Comparison of ENCODE assay signal across 10 cellular contexts in genomic region chr10:83991986-83992753, GRCh38.
DNase-seq lines count a peak whose midpoint lies in the region; ATAC-seq and TF ChIP-seq lines count a peak whose summit lies in the region.
"Had no signal": no experiment of that assay in that cellular context is flagged by ENCODE, and none has a peak within 500 bp of the region (broad histone marks: within the 10 kb centered on the region; RNA-seq: fewer than 3 reads in every experiment).

No MANE protein-coding gene starts in this region.

- H3K4me3 ChIP-seq in OCI-LY3 (ENCODE audit: low read length): no peak overlapping the region
- no peak overlapping the region for H3K4me3 ChIP-seq in iPS DF 6.9 (ENCODE audit: low read length)
- H3K4me3 ChIP-seq in right cardiac atrium (ENCODE audit: low read length): no peak overlapping the region
- H3K4me3 ChIP-seq: skin epidermis had no signal

- no peak overlapping the region for H3K27ac ChIP-seq in OCI-LY3 (ENCODE audit: low read length)
- H3K27ac ChIP-seq in iPS DF 6.9 (ENCODE audit: low read length): no peak overlapping the region
- H3K27ac ChIP-seq in right cardiac atrium (ENCODE audit: low read length): no peak overlapping the region
- H3K27ac ChIP-seq: skin epidermis had no signal

- H3K9me3 ChIP-seq in OCI-LY3 (ENCODE audit: insufficient read depth, low read length) (no peaks in the 10 kb centered on the region), iPS DF 6.9 (ENCODE audit: control insufficient read depth, insufficient read depth, low read length) (no peaks in the 10 kb centered on the region), right cardiac atrium (ENCODE audit: control insufficient read depth, low read length) (no peaks in the 10 kb centered on the region)

- H3K4me1 Mint-ChIP-seq in activated T-cell treated with anti-CD3 and anti-CD28 coated beads, Interleukin-2, amount 50 U/mL, for 24 hours (ENCODE audit: low read depth): no peaks in the 10 kb centered on the region

- no peaks in the 10 kb centered on the region for H3K36me3 Mint-ChIP-seq in activated T-cell treated with anti-CD3 and anti-CD28 coated beads, Interleukin-2, amount 50 U/mL, for 24 hours (ENCODE audit: low read depth)
- H3K36me3 Mint-ChIP-seq: activated naive CD8-positive, alpha-beta T cell had no signal

- no peak overlapping the region for H2AFZ ChIP-seq in OCI-LY3 (ENCODE audit: low read depth, low read length)

- H3K36me3 ChIP-seq in OCI-LY3 (replicated peaks; ENCODE audit: low read depth, low read length) (no peaks in the 10 kb centered on the region), iPS DF 6.9 (ENCODE audit: control insufficient read depth, insufficient read depth, low read length) (no peaks in the 10 kb centered on the region)

- ATAC-seq in HG02798 (IDR thresholded peaks at IDR 0.05; ENCODE audit: poor library complexity, unreplicated experiment): peak; percentile 63
- ATAC-seq in right cardiac atrium: no peak

- intact Hi-C loops in right cardiac atrium (cut with DNase I): no loop called here

- H3K27me3 ChIP-seq in OCI-LY3 (ENCODE audit: low read depth, low read length) (peaks cover 39% of the 10 kb centered on the region), iPS DF 6.9 (ENCODE audit: control insufficient read depth, insufficient read depth, low read length) (no peaks in the 10 kb centered on the region), right cardiac atrium (ENCODE audit: control insufficient read depth, insufficient read depth) (no peaks in the 10 kb centered on the region)

- no peak overlapping the region for H3K9ac ChIP-seq in OCI-LY3 (ENCODE audit: low read length)

- no peaks in the 10 kb centered on the region for H3K79me2 ChIP-seq in OCI-LY3 (ENCODE audit: low read length)

- no peaks in the 10 kb centered on the region for H3K9me3 Mint-ChIP-seq in activated T-cell treated with anti-CD3 and anti-CD28 coated beads, Interleukin-2, amount 50 U/mL, for 24 hours

- peaks cover 5% of the 10 kb centered on the region; the same call in 1 of the 2 replicates for H4K20me1 ChIP-seq in OCI-LY3 (ENCODE audit: insufficient read depth, low read length)

- no peak overlapping the region for H3K4me3 Mint-ChIP-seq in activated T-cell treated with anti-CD3 and anti-CD28 coated beads, Interleukin-2, amount 50 U/mL, for 24 hours
- H3K4me3 Mint-ChIP-seq: activated naive CD8-positive, alpha-beta T cell had no signal

- no peak overlapping the region for H3K4me2 ChIP-seq in OCI-LY3 (ENCODE audit: low read length)

- WGBS in iPS DF 6.9 (ENCODE audit: insufficient coverage, insufficient read length): no CpG with 5 or more reads among the region's 7 CpGs
- WGBS in right cardiac atrium: 54% methylated on average over 7 of the region's 7 CpGs

- H3K27ac Mint-ChIP-seq in activated T-cell treated with anti-CD3 and anti-CD28 coated beads, Interleukin-2, amount 50 U/mL, for 24 hours: no peak overlapping the region
- H3K27ac Mint-ChIP-seq: activated naive CD8-positive, alpha-beta T cell had no signal

- DNase-seq in activated T-cell treated with anti-CD3 and anti-CD28 coated beads for 24 hours (ENCODE audit: low read depth): peak; percentile 1
- DNase-seq in activated T-cell treated with anti-CD3 and anti-CD28 coated beads, Interleukin-2, amount 50 U/mL, for 24 hours: no peak
- peak; percentile 20 for DNase-seq in iPS DF 6.9 (ENCODE audit: low read depth, low spot score)
- no peak for DNase-seq in NCI-H1436 (lab: John Stamatoyannopoulos, UW)
- no peak for DNase-seq in right cardiac atrium
- DNase-seq in AG08395 (ENCODE audit: low spot score): no peak

- H3K4me1 ChIP-seq in OCI-LY3 (ENCODE audit: low read length) (peaks cover 16% of the 10 kb centered on the region), iPS DF 6.9 (ENCODE audit: control insufficient read depth, insufficient read depth, low read length) (0 out of 2 replicates have a peak, but pooled peaks cover 2% of the 10 kb centered on the region), right cardiac atrium (ENCODE audit: control insufficient read depth, insufficient read depth, low read length) (no peaks in the 10 kb centered on the region)

- TF ChIP-seq CTCF in OCI-LY3 (IDR thresholded peaks at IDR 0.05; ENCODE audit: low read depth, low read length): peak; percentile 60

- no peaks in the 10 kb centered on the region for H3K27me3 Mint-ChIP-seq in activated T-cell treated with anti-CD3 and anti-CD28 coated beads, Interleukin-2, amount 50 U/mL, for 24 hours

Comparison
In these comparisons a context has a peak if more than half of its experiments do, and no peak if none do; other contexts are left out.
1. DNase-seq: peak in activated T-cell treated with anti-CD3 and anti-CD28 coated beads for 24 hours (single experiment) and iPS DF 6.9 (single experiment); none in activated T-cell treated with anti-CD3 and anti-CD28 coated beads, Interleukin-2, amount 50 U/mL, for 24 hours (single experiment), NCI-H1436 (single experiment), right cardiac atrium (0 of 3) and AG08395 (single experiment).